Comparison of ENCODE assay signal across 8 cellular contexts in the genomic region with DNA sequence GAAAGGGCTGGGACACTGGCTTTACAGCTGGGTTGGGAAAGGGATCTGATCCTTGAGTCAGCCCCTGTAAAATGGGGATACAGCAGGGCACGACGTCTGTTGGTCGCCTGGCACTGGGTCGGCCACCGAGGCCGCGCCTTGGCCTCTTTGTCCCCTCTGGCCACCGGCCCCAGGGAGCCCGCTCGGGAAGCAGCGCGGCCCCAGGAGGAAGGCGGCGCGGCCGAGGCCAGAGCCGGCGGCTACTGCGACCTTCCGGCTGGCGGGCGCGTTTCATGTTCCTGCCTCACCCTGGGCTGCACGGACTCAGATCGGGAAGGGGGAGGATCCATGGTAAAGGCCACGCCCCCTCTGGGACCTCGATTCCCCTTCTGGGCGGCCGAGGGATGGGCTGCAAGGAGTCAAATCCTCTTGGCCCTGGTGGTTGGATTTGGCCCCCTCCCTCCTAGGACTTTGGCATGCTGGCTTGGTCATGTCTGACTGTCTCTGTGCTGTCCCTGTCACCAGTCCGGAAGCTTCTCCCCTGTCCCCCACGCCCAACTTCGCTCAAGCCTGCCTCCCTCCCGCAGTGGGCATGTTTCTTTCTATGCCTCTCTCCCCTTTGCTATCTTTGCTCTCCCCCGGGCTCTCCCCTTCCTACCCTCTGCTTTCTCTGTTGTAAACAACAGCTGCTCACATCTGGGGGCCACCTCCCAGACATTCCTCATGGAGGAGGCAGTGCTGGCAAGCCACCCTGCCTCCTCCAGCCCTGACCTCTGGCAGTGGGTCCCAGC. TPM values are rescaled to one million over a fixed set of nuclear protein-coding genes. Genes with fewer than 3 reads are reported as not detected.
DNase-seq lines count a peak whose midpoint lies in the region; ATAC-seq and TF ChIP-seq lines count a peak whose summit lies in the region.

No MANE protein-coding gene starts in this region.

- no peak for ATAC-seq in GM18502 (IDR thresholded peaks at IDR 0.05; ENCODE audit: poor library complexity, unreplicated experiment)
- no peak for ATAC-seq in GM19452 (IDR thresholded peaks at IDR 0.05; ENCODE audit: unreplicated experiment)

- no peaks in the 10 kb centered on the region for H3K36me3 ChIP-seq in testis (ENCODE audit: low read depth, missing control alignments)

- peaks cover 78% of the 10 kb centered on the region for H3K4me1 ChIP-seq in testis

- TF ChIP-seq CTCF in lower leg skin (IDR thresholded peaks at IDR 0.05) (no peak), testis (IDR thresholded peaks at IDR 0.05) (no peak)

- no peaks in the 10 kb centered on the region for H3K27me3 ChIP-seq in testis

- intact Hi-C loops in lower leg skin (cut with DNase I; ENCODE audit: low total_unique reads), result no loop called here
- intact Hi-C loops in testis (cut with DNase I; ENCODE audit: low total_unique reads), result no loop called here

- H3K9me3 ChIP-seq in testis, result no peaks in the 10 kb centered on the region

- H3K27ac ChIP-seq in testis, result peak overlapping the region; percentile 40 to 88

- no peak overlapping the region for H3K4me3 ChIP-seq in lower leg skin (ENCODE audit: low read depth, poor library complexity, severe bottlenecking)
- H3K4me3 ChIP-seq in testis, result peak overlapping the region in 1 of 2 donors; percentile 21

- TF ChIP-seq POLR2A in lower leg skin (IDR thresholded peaks at IDR 0.05) (no peak), testis (IDR thresholded peaks at IDR 0.05) (no peak)

- 10 to 15% methylated on average over 27 to 29 of the region's 34 CpGs for WGBS in lower leg skin, 2 donors
- WGBS in testis, 2 donors, result 3 to 6% methylated on average over 31 to 33 of the region's 34 CpGs

- DNase-seq in NCI-H2107 (lab: John Stamatoyannopoulos, UW) (peak; percentile 21), NCI-H2107 treated with DMSO at 0.1 percent for 48 hours (lab: John Stamatoyannopoulos, UW; ENCODE audit: unreplicated experiment) (no peak), ecto neural progenitor cell (ENCODE audit: low spot score) (peak; percentile 94), lower leg skin (ENCODE audit: low spot score in 2 of 2) (peak; percentile 77 to 96), testis (peak; percentile 94)
- no peak for DNase-seq in effector CD4-positive, alpha-beta T cell

RNA-seq across cellular contexts. Expression of gene FPGS, which starts 25.8 kb away (rescaled TPM):
- total RNA-seq in lower leg skin (10 to 100 TPM; 21.3 to 46.5 (median 37.4) TPM), testis (100 to 1,000 TPM in 1 of 2 donors, 10 to 100 TPM in 1; 99.3 to 105 TPM)
- 37.9 TPM for polyA plus RNA-seq in testis (ENCODE audit: insufficient read depth, low read depth, low replicate concordance)

RNA-seq across cellular contexts. Expression of gene ENG, which starts 26.0 kb away (rescaled TPM):
- 10 to 100 TPM; 12.0 to 51.1 (median 19.6) TPM for total RNA-seq in lower leg skin
- 100 to 1,000 TPM; 132 to 214 TPM for total RNA-seq in testis
- 144 TPM for polyA plus RNA-seq in testis (ENCODE audit: insufficient read depth, low read depth, low replicate concordance)

RNA-seq across cellular contexts. Expression of gene CDK9, which starts 42.6 kb away (rescaled TPM):
- total RNA-seq in lower leg skin (10 to 100 TPM; 60.7 to 96.3 (median 70.7) TPM), testis (100 to 1,000 TPM; 136 to 163 TPM)
- polyA plus RNA-seq in testis (ENCODE audit: insufficient read depth, low read depth, low replicate concordance), result 77.1 TPM

RNA-seq across cellular contexts. Expression of gene AK1, which starts 49.0 kb away (rescaled TPM):
- total RNA-seq in lower leg skin (10 to 100 TPM in 3 of 4 donors, 1 to 10 TPM in 1; 9.5 to 35.4 (median 19.8) TPM), testis (100 to 1,000 TPM in 1 of 2 donors, 10 to 100 TPM in 1; 86.7 to 103 TPM)
- 154 TPM for polyA plus RNA-seq in testis (ENCODE audit: insufficient read depth, low read depth, low replicate concordance)

RNA-seq across cellular contexts. Expression of gene SH2D3C, which starts 50.0 kb away (rescaled TPM):
- total RNA-seq in lower leg skin (1 to 10 TPM; 1.9 to 8.5 (median 5.3) TPM), testis (1 to 10 TPM; 6.6 to 9.6 TPM)
- 8.8 TPM for polyA plus RNA-seq in testis (ENCODE audit: insufficient read depth, low read depth, low replicate concordance)

Comparison
In these comparisons a context has a peak if more than half of its experiments do, and no peak if none do; other contexts are left out.
1. DNase-seq: peak in NCI-H2107 (single experiment), ecto neural progenitor cell (single experiment), lower leg skin (2 of 2) and testis (single experiment); none in NCI-H2107 treated with DMSO at 0.1 percent for 48 hours (single experiment) and effector CD4-positive, alpha-beta T cell (single experiment).